Comparison of ENCODE assay signal across 18 cellular contexts in genomic region chr9:98576354-98576753, GRCh38.
A peak's percentile ranks its signal among the peaks of the same experiment; 100 is the strongest.
DNase-seq lines count a peak whose midpoint lies in the region; ATAC-seq and TF ChIP-seq lines count a peak whose summit lies in the region.
"Had no signal": no experiment of that assay in that cellular context is flagged by ENCODE, and none has a peak within 500 bp of the region (broad histone marks: within the 10 kb centered on the region; RNA-seq: fewer than 3 reads in every experiment).

No MANE protein-coding gene starts in this region.

- intact Hi-C loops in mucosa of descending colon (cut with DNase I, micrococcal nuclease), result no loop called here

- no peak overlapping the region for H3K27ac ChIP-seq in KMS-11
- H3K27ac ChIP-seq: ascending aorta, coronary artery, hepatocyte, prostate gland, testis had no signal

- ATAC-seq in GM18505 (IDR thresholded peaks at IDR 0.05; ENCODE audit: unreplicated experiment) (peak; percentile 6), mucosa of descending colon (no peak)
- peak in 1 of 2 donors; percentile 46 for ATAC-seq in natural killer cell treated with Interleukin-12 subunit alpha and Interleukin-12 subunit beta and Interleukin-15 and Interleukin-18, amount 100 ng/mL, for 72 hours
- ATAC-seq: left cardiac atrium had no signal

- H3K27ac Mint-ChIP-seq in HFFc6, result peak overlapping the region; percentile 39; the same call in 1 of the 2 replicates
- peak overlapping the region in 1 of 2 donors; percentile 62 for H3K27ac Mint-ChIP-seq in natural killer cell treated with Interleukin-12 subunit alpha and Interleukin-12 subunit beta and Interleukin-15 and Interleukin-18, amount 100 ng/mL, for 72 hours

- no peak for TF ChIP-seq CTCF in HFFc6 (IDR thresholded peaks at IDR 0.05)
- TF ChIP-seq CTCF in KMS-11 (conservative IDR thresholded peaks at IDR 0.05; ENCODE audit: low read depth, low read length), result no peak
- no peak for TF ChIP-seq CTCF in mucosa of descending colon (IDR thresholded peaks at IDR 0.05)

- H3K9ac ChIP-seq in KMS-11, result peak overlapping the region; percentile 62; the same call in 1 of the 2 replicates

- H3K4me3 ChIP-seq in KMS-11 (IDR thresholded peaks at IDR 0.05; ENCODE audit: insufficient read depth, low read depth, low read length) (no peak overlapping the region), mucosa of descending colon (no peak overlapping the region)
- H3K4me3 ChIP-seq: ascending aorta, coronary artery, hepatocyte, prostate gland, testis had no signal

- TF ChIP-seq POLR2A in GM18505 (IDR thresholded peaks at IDR 0.05; ENCODE audit: borderline replicate concordance, extremely low read depth, insufficient read depth, insufficient read length), result no peak

- H3K4me3 Mint-ChIP-seq in HFFc6, result no peak overlapping the region
- peak overlapping the region; percentile 83 for H3K4me3 Mint-ChIP-seq in natural killer cell treated with Interleukin-12 subunit alpha and Interleukin-12 subunit beta and Interleukin-15 and Interleukin-18, amount 100 ng/mL, for 72 hours

- H3K27me3 ChIP-seq in KMS-11 (ENCODE audit: insufficient read depth, low read depth), result no peaks in the 10 kb centered on the region
- H3K27me3 ChIP-seq: ascending aorta, hepatocyte, testis had no signal

- peaks cover 7% of the 10 kb centered on the region for H3K27me3 Mint-ChIP-seq in HFFc6 (ENCODE audit: insufficient read depth)
- H3K27me3 Mint-ChIP-seq in natural killer cell treated with Interleukin-12 subunit alpha and Interleukin-12 subunit beta and Interleukin-15 and Interleukin-18, amount 100 ng/mL, for 72 hours, result peaks cover 45% of the 10 kb centered on the region in 2 donors

- no peak for DNase-seq in HFFc6
- no peak for DNase-seq in natural killer cell treated with Interleukin-12 subunit alpha and Interleukin-12 subunit beta and Interleukin-15 and Interleukin-18, amount 100 ng/mL, for 72 hours (ENCODE audit: low spot score)
- no peak for DNase-seq in NCI-H1092 (lab: John Stamatoyannopoulos, UW)
- no peak for DNase-seq in mucosa of descending colon
- no peak for DNase-seq in HuH-7.5 (ENCODE audit: low spot score)
- DNase-seq: BE2C; DMS79; left cardiac atrium; NCI-H187; NCI-H526; stimulated activated CD4-positive, alpha-beta T cell treated with anti-CD3 and anti-CD28 coated beads, Interleukin-12 subunit alpha, Interleukin-12 subunit beta, amount 100 ng/mL, for 4 hours; testis had no signal

- no peaks in the 10 kb centered on the region for H3K9me3 Mint-ChIP-seq in HFFc6
- H3K9me3 Mint-ChIP-seq in natural killer cell treated with Interleukin-12 subunit alpha and Interleukin-12 subunit beta and Interleukin-15 and Interleukin-18, amount 100 ng/mL, for 72 hours, result no peaks in the 10 kb centered on the region

- H3K36me3 Mint-ChIP-seq in HFFc6 (ENCODE audit: low read depth), result no peaks in the 10 kb centered on the region
- H3K36me3 Mint-ChIP-seq in natural killer cell treated with Interleukin-12 subunit alpha and Interleukin-12 subunit beta and Interleukin-15 and Interleukin-18, amount 100 ng/mL, for 72 hours, result peaks cover 6% of the 10 kb centered on the region

- H3K36me3 ChIP-seq in KMS-11 (ENCODE audit: insufficient read depth) (no peaks in the 10 kb centered on the region), mucosa of descending colon (ENCODE audit: low read depth) (no peaks in the 10 kb centered on the region)
- H3K36me3 ChIP-seq: ascending aorta, BE2C, prostate gland had no signal

- peaks cover 25% of the 10 kb centered on the region for H3K4me1 Mint-ChIP-seq in HFFc6 (ENCODE audit: low read depth)
- peaks cover 23 to 30% of the 10 kb centered on the region in 2 donors for H3K4me1 Mint-ChIP-seq in natural killer cell treated with Interleukin-12 subunit alpha and Interleukin-12 subunit beta and Interleukin-15 and Interleukin-18, amount 100 ng/mL, for 72 hours (ENCODE audit: low read depth in 2 of 2)

- H4K20me1 ChIP-seq in KMS-11 (ENCODE audit: insufficient read depth), result no peaks in the 10 kb centered on the region

- H2AFZ ChIP-seq in KMS-11 (ENCODE audit: low read depth), result peak overlapping the region; percentile 55; the same call in 1 of the 2 replicates
- H2AFZ ChIP-seq: hepatocyte had no signal

- no peaks in the 10 kb centered on the region for H3K79me2 ChIP-seq in KMS-11 (ENCODE audit: insufficient read depth, low read depth)
- H3K79me2 ChIP-seq: hepatocyte had no signal

- no peaks in the 10 kb centered on the region for H3K9me3 ChIP-seq in mucosa of descending colon
- H3K9me3 ChIP-seq: ascending aorta, BE2C, prostate gland, testis had no signal

- H3K4me2 ChIP-seq in KMS-11, result peak overlapping the region; percentile 65
- H3K4me2 ChIP-seq: hepatocyte had no signal

- H3K4me1 ChIP-seq in KMS-11 (ENCODE audit: low read depth, poor library complexity, severe bottlenecking) (peaks cover 28% of the 10 kb centered on the region), mucosa of descending colon (ENCODE audit: low read depth) (no peaks in the 10 kb centered on the region)
- H3K4me1 ChIP-seq: ascending aorta, BE2C, prostate gland, testis had no signal
